26 cellular contexts compared by ENCODE assay signal in genomic region chr3:84621823-84622222, GRCh38.
"Had no signal": no experiment of that assay in that cellular context is flagged by ENCODE, and none has a peak within 500 bp of the region (broad histone marks: within the 10 kb centered on the region; RNA-seq: fewer than 3 reads in every experiment).

No MANE protein-coding gene starts in this region.

- H3K27ac ChIP-seq: colonic mucosa, coronary artery, dorsolateral prefrontal cortex, epithelial cell of prostate, esophagus muscularis mucosa, esophagus squamous epithelium, foreskin keratinocyte, gastrocnemius medialis, gastroesophageal sphincter, heart left ventricle, heart right ventricle, hepatocyte had no signal

- H3K9me3 ChIP-seq: colonic mucosa, esophagus muscularis mucosa, esophagus squamous epithelium, gastrocnemius medialis, gastroesophageal sphincter had no signal

- H3K4me3 Mint-ChIP-seq: dendritic cell treated with granulocyte-macrophage colony-stimulating factor and Interleukin-4, amounts not matched to agents 40 ng/mL and 50 ng/mL, for 4 days; effector memory CD8-positive, alpha-beta T cell; endodermal cell had no signal

- H3K27ac Mint-ChIP-seq: dendritic cell treated with granulocyte-macrophage colony-stimulating factor and Interleukin-4, amounts not matched to agents 40 ng/mL and 50 ng/mL, for 4 days; effector memory CD8-positive, alpha-beta T cell; endodermal cell had no signal

- H3K36me3 ChIP-seq: colonic mucosa, esophagus muscularis mucosa, esophagus squamous epithelium, gastrocnemius medialis, gastroesophageal sphincter, heart left ventricle, heart right ventricle had no signal

- H3K4me1 ChIP-seq: colonic mucosa, esophagus muscularis mucosa, esophagus squamous epithelium, foreskin keratinocyte, gastrocnemius medialis, gastroesophageal sphincter, heart left ventricle, heart right ventricle had no signal

- ATAC-seq: effector memory CD8-positive, alpha-beta T cell; esophagus mucosa; foreskin keratinocyte; gastrocnemius medialis; gastroesophageal sphincter; heart left ventricle; heart right ventricle had no signal

- DNase-seq: colonic mucosa; cortex of kidney; dermis blood vessel endothelial cell; dorsolateral prefrontal cortex; effector CD4-positive, alpha-beta T cell; effector CD8-positive, alpha-beta T cell; effector memory CD4-positive, alpha-beta T cell; effector memory CD8-positive, alpha-beta T cell; endodermal cell; erythroblast; esophagus squamous epithelium; foreskin fibroblast; foreskin keratinocyte; foreskin melanocyte; gastrocnemius medialis; glutamatergic neuron; head of caudate nucleus; heart left ventricle; heart right ventricle had no signal

- H3K4me1 Mint-ChIP-seq: endodermal cell had no signal

- H3K4me3 ChIP-seq: colonic mucosa, coronary artery, dorsolateral prefrontal cortex, esophagus muscularis mucosa, esophagus squamous epithelium, gastrocnemius medialis, gastroesophageal sphincter, heart left ventricle, heart right ventricle, hepatocyte had no signal

- H3K27me3 Mint-ChIP-seq: dendritic cell treated with granulocyte-macrophage colony-stimulating factor and Interleukin-4, amounts not matched to agents 40 ng/mL and 50 ng/mL, for 4 days; effector memory CD8-positive, alpha-beta T cell had no signal
